Comparison of ENCODE assay signal across 8 cellular contexts in the genomic region with DNA sequence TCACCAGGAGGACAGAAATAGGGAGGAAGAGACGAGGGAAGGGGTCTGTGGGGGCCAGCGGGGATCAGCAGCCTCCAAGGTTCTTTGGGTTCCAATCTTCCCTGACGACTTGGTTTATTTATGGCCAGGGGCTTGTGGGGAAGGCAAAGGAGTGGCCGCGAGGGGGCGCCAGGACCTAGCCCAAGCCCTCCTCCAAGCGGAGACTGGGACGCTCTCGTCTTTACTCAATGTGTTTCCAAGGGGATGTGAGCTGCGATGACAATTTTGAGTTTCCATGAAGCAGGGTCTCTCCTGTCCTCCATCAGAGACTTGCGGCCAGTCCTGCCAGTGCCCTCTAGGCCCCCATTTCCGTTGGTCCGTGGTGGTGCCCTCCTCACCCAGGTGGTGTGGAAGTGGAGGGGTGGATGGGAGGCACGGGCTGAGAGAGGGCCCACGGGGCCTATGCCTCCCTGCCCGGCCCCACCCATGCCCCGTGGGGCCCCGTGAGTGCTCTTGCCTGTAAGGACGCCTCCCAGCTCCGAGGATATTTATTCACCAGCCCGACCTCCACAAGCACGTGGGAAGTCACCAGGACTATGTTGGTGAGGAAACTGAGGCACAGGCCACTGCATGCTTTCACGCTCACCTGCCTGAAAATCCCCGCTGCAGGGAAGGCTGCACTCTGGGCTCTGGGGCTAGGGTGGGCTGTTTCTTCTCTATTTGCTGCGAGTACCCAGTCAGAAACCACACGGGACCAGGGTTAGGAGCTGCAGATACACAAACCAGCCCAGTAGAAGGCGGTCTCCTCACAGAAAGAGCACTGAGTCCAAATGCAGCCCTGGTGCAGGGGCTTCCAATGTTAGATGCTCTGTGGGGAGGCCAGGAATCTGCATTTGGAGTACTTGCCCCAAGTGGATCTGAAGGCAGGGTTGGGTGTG. TPM values are rescaled to one million over a fixed set of nuclear protein-coding genes. Genes with fewer than 3 reads are reported as not detected.
A peak's percentile ranks its signal among the peaks of the same experiment; 100 is the strongest.
DNase-seq lines count a peak whose midpoint lies in the region; ATAC-seq and TF ChIP-seq lines count a peak whose summit lies in the region.

No MANE protein-coding gene starts in this region.

- peak; percentile 69 for TF ChIP-seq CTCF in NB4 (IDR thresholded peaks at IDR 0.05; ENCODE audit: low read depth, low read length)

- H3K36me3 ChIP-seq in SK-N-MC (ENCODE audit: insufficient read depth, low read length), result no peaks in the 10 kb centered on the region

- H3K27ac ChIP-seq in SK-N-MC, result no peak overlapping the region

- no peaks in the 10 kb centered on the region for H3K9me3 ChIP-seq in SK-N-MC (ENCODE audit: low read depth, low read length)

- intact Hi-C loops in Right ventricle myocardium superior (cut with DNase I), result loop anchor here (2.0 to 5.0 kb wide), 2 partner anchors 195 to 267 kb away; no protein-coding TSS in a partner anchor

- peak; percentile 95 for DNase-seq in ELF-1 (ENCODE audit: low read depth, low spot score)
- peak; percentile 80 for DNase-seq in NB4 (ENCODE audit: low read depth)
- peak; percentile 39 for DNase-seq in SK-N-MC (ENCODE audit: low read depth, low spot score)
- DNase-seq in activated naive CD4-positive, alpha-beta T cell treated with anti-CD3 and anti-CD28 coated beads, Interleukin-2, amount 50 U/mL, for 16 hours, result peak; percentile 56
- peak; percentile 89 for DNase-seq in Right ventricle myocardium superior
- peak; percentile 50 for DNase-seq in putamen (ENCODE audit: low spot score)
- DNase-seq in cerebellar nuclear complex (lab: John Stamatoyannopoulos, UW), result no peak

- no peak overlapping the region for H3K4me3 ChIP-seq in NB4 (ENCODE audit: low read depth, low read length)
- H3K4me3 ChIP-seq in SK-N-MC, result no peak overlapping the region

- TF ChIP-seq POLR2A in NB4 (IDR thresholded peaks at IDR 0.05; ENCODE audit: extremely low read depth, insufficient read length), result no peak

- ATAC-seq in Right ventricle myocardium superior (ENCODE audit: poor library complexity) (peak; percentile 94), GM21576 (IDR thresholded peaks at IDR 0.05; ENCODE audit: unreplicated experiment) (no peak)

- no peak overlapping the region for H3K9ac ChIP-seq in SK-N-MC (ENCODE audit: insufficient read length)

RNA-seq across cellular contexts. Expression of gene DMRTB1, which starts 26.5 kb away (rescaled TPM):
- total RNA-seq in Right ventricle myocardium superior, result not detected

Comparison
In these comparisons a context has a peak if more than half of its experiments do, and no peak if none do; other contexts are left out.
1. DNase-seq: peak in ELF-1 (single experiment), NB4 (single experiment), SK-N-MC (single experiment), activated naive CD4-positive, alpha-beta T cell treated with anti-CD3 and anti-CD28 coated beads, Interleukin-2, amount 50 U/mL, for 16 hours (single experiment), Right ventricle myocardium superior (single experiment) and putamen (single experiment); none in cerebellar nuclear complex (0 of 2).